8 cellular contexts compared by ENCODE assay signal in genomic region chr10:43362191-43362839, GRCh38. TPM values are rescaled to one million over a fixed set of nuclear protein-coding genes. Genes with fewer than 3 reads are reported as not detected.
DNase-seq lines count a peak whose midpoint lies in the region; ATAC-seq and TF ChIP-seq lines count a peak whose summit lies in the region.

No MANE protein-coding gene starts in this region.

- no peaks in the 10 kb centered on the region for H3K36me3 ChIP-seq in BLaER1 treated with 17β-estradiol and CSF1 and Interleukin-3, amounts not matched to agents 10 nM and 100 nM

- H3K9me3 Mint-ChIP-seq in natural killer cell, result no peaks in the 10 kb centered on the region
- peaks cover 2 to 3% of the 10 kb centered on the region in 2 donors for H3K9me3 Mint-ChIP-seq in stimulated activated naive B cell treated with anti-CD40 and anti-IgM and Interleukin-4, amounts not matched to agents 10 μg/mL and 1 μg/mL and 100 μg/mL, for 72 hours

- ATAC-seq in GM19372 (IDR thresholded peaks at IDR 0.05; ENCODE audit: low read depth, unreplicated experiment) (peak; percentile 98), HG03565 (IDR thresholded peaks at IDR 0.05; ENCODE audit: unreplicated experiment) (peak; percentile 97), natural killer cell (peak; percentile 91 to 96 (median 94))
- ATAC-seq in stimulated activated naive B cell treated with anti-CD40 and anti-IgM and Interleukin-4, amounts not matched to agents 10 μg/mL and 1 μg/mL and 100 μg/mL, for 72 hours (replicated peaks), result peak; percentile 95 to 98

- TF ChIP-seq CTCF in fibroblast of pulmonary artery (IDR thresholded peaks at IDR 0.05; ENCODE audit: low read length, missing control alignments) (peak; percentile 44), natural killer cell (IDR thresholded peaks at IDR 0.05) (no peak)

- DNase-seq in NOMO-1 treated with DMSO at 0.1 percent for 48 hours (lab: John Stamatoyannopoulos, UW; ENCODE audit: unreplicated experiment) (peak; percentile 95), fibroblast of pulmonary artery (ENCODE audit: low read depth) (peak; percentile 92), natural killer cell (peak; percentile 83)
- DNase-seq in activated T-helper 9 cell treated with anti-CD3 and anti-CD28 coated beads, Interleukin-2, amount 50 U/mL, for 16 hours (ENCODE audit: low read depth), result peak; percentile 93
- DNase-seq in stimulated activated naive B cell treated with anti-CD40 and anti-IgM and Interleukin-4, amounts not matched to agents 10 μg/mL and 1 μg/mL and 100 μg/mL, for 72 hours, result peak; percentile 97

- H4K20me1 ChIP-seq in BLaER1 treated with 17β-estradiol and CSF1 and Interleukin-3, amounts not matched to agents 10 nM and 100 nM, result no peaks in the 10 kb centered on the region

- H3K4me2 ChIP-seq in BLaER1 treated with 17β-estradiol and CSF1 and Interleukin-3, amounts not matched to agents 10 nM and 100 nM, result peak overlapping the region; percentile 63 to 79 (median 72)

- H3K27me3 ChIP-seq in BLaER1 treated with 17β-estradiol and CSF1 and Interleukin-3, amounts not matched to agents 10 nM and 100 nM, result no peaks in the 10 kb centered on the region

- peak overlapping the region; percentile 62 to 79 (median 76) for H3K9ac ChIP-seq in BLaER1 treated with 17β-estradiol and CSF1 and Interleukin-3, amounts not matched to agents 10 nM and 100 nM

- H3K27ac Mint-ChIP-seq in natural killer cell, result peak overlapping the region; percentile 84 to 89
- peak overlapping the region; percentile 96 for H3K27ac Mint-ChIP-seq in stimulated activated naive B cell treated with anti-CD40 and anti-IgM and Interleukin-4, amounts not matched to agents 10 μg/mL and 1 μg/mL and 100 μg/mL, for 72 hours

- no peaks in the 10 kb centered on the region for H3K27me3 Mint-ChIP-seq in natural killer cell (ENCODE audit: low read depth in 2 of 2)
- H3K27me3 Mint-ChIP-seq in stimulated activated naive B cell treated with anti-CD40 and anti-IgM and Interleukin-4, amounts not matched to agents 10 μg/mL and 1 μg/mL and 100 μg/mL, for 72 hours, result no peaks in the 10 kb centered on the region

- peaks cover 0 to 29% (median 17%) of the 10 kb centered on the region in 10 experiments; a peak in 13 of 20 replicates for H3K4me1 ChIP-seq in BLaER1 treated with 17β-estradiol and CSF1 and Interleukin-3, amounts not matched to agents 10 nM and 100 nM

- H3K27ac ChIP-seq in BLaER1 treated with 17β-estradiol and CSF1 and Interleukin-3, amounts not matched to agents 10 nM and 100 nM, result peak overlapping the region; percentile 67 to 85 (median 77); a peak in 21 of 22 replicates

- peak overlapping the region; percentile 49 to 71 (median 61) for H3K4me3 ChIP-seq in BLaER1 treated with 17β-estradiol and CSF1 and Interleukin-3, amounts not matched to agents 10 nM and 100 nM
- peak overlapping the region; percentile 48 for H3K4me3 ChIP-seq in fibroblast of pulmonary artery (replicated peaks; ENCODE audit: low read depth, low read length)

- peaks cover 0 to 13% (median 11%) of the 10 kb centered on the region in 11 experiments; a peak in 10 of 22 replicates for H3K9me3 ChIP-seq in BLaER1 treated with 17β-estradiol and CSF1 and Interleukin-3, amounts not matched to agents 10 nM and 100 nM (replicated peaks in 1 of 11)

- peaks cover 19 to 26% of the 10 kb centered on the region in 2 donors for H3K4me1 Mint-ChIP-seq in natural killer cell
- H3K4me1 Mint-ChIP-seq in stimulated activated naive B cell treated with anti-CD40 and anti-IgM and Interleukin-4, amounts not matched to agents 10 μg/mL and 1 μg/mL and 100 μg/mL, for 72 hours, result peaks cover 15 to 25% of the 10 kb centered on the region in 2 donors

- peak overlapping the region; percentile 82 for H3K4me3 Mint-ChIP-seq in natural killer cell
- H3K4me3 Mint-ChIP-seq in stimulated activated naive B cell treated with anti-CD40 and anti-IgM and Interleukin-4, amounts not matched to agents 10 μg/mL and 1 μg/mL and 100 μg/mL, for 72 hours, result peak overlapping the region; percentile 96 to 98

- H3K36me3 Mint-ChIP-seq in natural killer cell, result no peaks in the 10 kb centered on the region
- peaks cover 6 to 15% of the 10 kb centered on the region in 2 donors for H3K36me3 Mint-ChIP-seq in stimulated activated naive B cell treated with anti-CD40 and anti-IgM and Interleukin-4, amounts not matched to agents 10 μg/mL and 1 μg/mL and 100 μg/mL, for 72 hours

- intact Hi-C loops in natural killer cell (cut with micrococcal nuclease), result no loop called here

RNA-seq across cellular contexts. Expression of gene FXYD4, which starts 9.1 kb away (rescaled TPM):
- total RNA-seq in natural killer cell, result not detected

RNA-seq across cellular contexts. Expression of gene HNRNPF, which starts 46.7 kb away (rescaled TPM):
- 100 to 1,000 TPM; 122 to 160 (median 125) TPM for total RNA-seq in natural killer cell

Comparison
In these comparisons a context has a peak if more than half of its experiments do, and no peak if none do; other contexts are left out.
1. Peak in every context shown above with its lines: DNase-seq, ATAC-seq, H3K4me3 ChIP-seq and H3K27ac ChIP-seq.